Comparison of ENCODE assay signal across 14 cellular contexts in genomic region chr4:40800064-40800463, GRCh38. TPM values are rescaled to one million over a fixed set of nuclear protein-coding genes. Genes with fewer than 3 reads are reported as not detected.
DNase-seq lines count a peak whose midpoint lies in the region; ATAC-seq and TF ChIP-seq lines count a peak whose summit lies in the region.
"Had no signal": no experiment of that assay in that cellular context is flagged by ENCODE, and none has a peak within 500 bp of the region (broad histone marks: within the 10 kb centered on the region; RNA-seq: fewer than 3 reads in every experiment).

No MANE protein-coding gene starts in this region.

- no peaks in the 10 kb centered on the region for H3K27me3 ChIP-seq in DOHH2 (ENCODE audit: control insufficient read depth, low read length)
- H3K27me3 ChIP-seq: esophagus squamous epithelium had no signal

- H3F3A ChIP-seq in DOHH2 (ENCODE audit: control insufficient read depth, insufficient read depth): no peaks in the 10 kb centered on the region

- no peaks in the 10 kb centered on the region for H4K20me1 ChIP-seq in DOHH2 (ENCODE audit: control insufficient read depth, insufficient read depth, low read depth, low read length)

- peak overlapping the region; percentile 47 for H3K4me2 ChIP-seq in DOHH2 (ENCODE audit: low read length)

- no peaks in the 10 kb centered on the region for H3K9me2 ChIP-seq in DOHH2 (replicated peaks; ENCODE audit: control insufficient read depth, low read length)

- peak overlapping the region; percentile 13; the same call in 1 of the 2 replicates for H3K4me3 ChIP-seq in DOHH2 (ENCODE audit: low read length)
- H3K4me3 ChIP-seq: esophagus squamous epithelium had no signal

- 0 out of 2 replicates have a peak overlapping the region, but pooled peaks have one; percentile 7 for H3K27ac ChIP-seq in DOHH2 (ENCODE audit: low read depth, low read length)
- H3K27ac ChIP-seq: esophagus squamous epithelium, HL-60, parathyroid adenoma had no signal

- intact Hi-C loops in sciatic nerve (cut with DNase I): no loop called here

- no peak for TF ChIP-seq CTCF in DOHH2 (IDR thresholded peaks at IDR 0.05; ENCODE audit: low read depth, low read length, poor library complexity, severe bottlenecking)

- no peaks in the 10 kb centered on the region for H3K36me3 ChIP-seq in DOHH2 (ENCODE audit: control insufficient read depth, low read length)
- H3K36me3 ChIP-seq: esophagus squamous epithelium had no signal

- H3K9me3 ChIP-seq in DOHH2 (ENCODE audit: control insufficient read depth, insufficient read depth, low read length): no peaks in the 10 kb centered on the region
- H3K9me3 ChIP-seq: esophagus squamous epithelium had no signal

- H3K4me1 ChIP-seq in DOHH2 (ENCODE audit: control insufficient read depth, low read length): peaks cover 12% of the 10 kb centered on the region
- H3K4me1 ChIP-seq: esophagus squamous epithelium, parathyroid adenoma had no signal

- ATAC-seq in GM19035 (IDR thresholded peaks at IDR 0.05; ENCODE audit: unreplicated experiment): peak; percentile 88
- peak; percentile 80 for ATAC-seq in HG02588 (IDR thresholded peaks at IDR 0.05; ENCODE audit: unreplicated experiment)
- peak; percentile 93 for ATAC-seq in HG03442 (IDR thresholded peaks at IDR 0.05; ENCODE audit: unreplicated experiment)
- ATAC-seq in sciatic nerve: no peak

- no peaks in the 10 kb centered on the region for H3K79me2 ChIP-seq in DOHH2 (ENCODE audit: control insufficient read depth, low read length)
- H3K79me2 ChIP-seq: parathyroid adenoma had no signal

- DNase-seq in AML-193 (lab: John Stamatoyannopoulos, UW) (no peak), ACHN (no peak), sciatic nerve (ENCODE audit: low spot score) (no peak), ecto neural progenitor cell (ENCODE audit: low spot score) (no peak)
- DNase-seq: esophagus squamous epithelium, mammary epithelial cell, NCI-H2227 treated with DMSO at 0.1 percent for 48 hours had no signal

- in situ Hi-C loops in ACHN (cut with HindIII; ENCODE audit: low pct_ligation_motif_present, low pct_unique_long_range_greater_than_20kb, low sequenced_read_pairs): no loop called here

RNA-seq across cellular contexts. Expression of gene NSUN7, which starts 50.3 kb away (rescaled TPM):
- 1.2 TPM for total RNA-seq in sciatic nerve
- total RNA-seq: MCF 10A had no signal
